1 cellular context compared by ENCODE assay signal in the genomic region with DNA sequence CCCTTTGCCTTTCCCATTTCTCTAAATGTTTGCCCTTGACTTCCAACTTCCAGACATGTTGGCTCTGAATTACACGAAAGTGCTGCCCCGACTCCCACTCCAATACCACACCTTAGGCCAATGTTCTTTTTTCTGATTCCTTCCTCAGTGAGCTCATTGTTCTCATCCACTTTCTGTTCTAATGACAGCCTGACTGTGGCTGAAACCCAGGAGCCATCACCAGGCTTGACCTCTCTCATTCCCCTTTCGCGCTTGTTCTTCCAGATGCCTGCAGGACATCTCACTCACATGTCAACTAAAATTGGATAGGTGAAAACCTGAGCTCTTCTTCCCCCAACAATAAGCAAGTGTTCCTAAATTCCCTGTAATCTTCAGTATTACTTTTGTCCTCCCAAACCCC.
TF ChIP-seq lines count a peak whose summit lies in the region.

No MANE protein-coding gene starts in this region.

TF ChIP-seq in GM23338, 12 proteins besides CTCF, POLR2A, EP300 and RAD21 (continued from another document):
- TF ChIP-seq, protein P1, sequence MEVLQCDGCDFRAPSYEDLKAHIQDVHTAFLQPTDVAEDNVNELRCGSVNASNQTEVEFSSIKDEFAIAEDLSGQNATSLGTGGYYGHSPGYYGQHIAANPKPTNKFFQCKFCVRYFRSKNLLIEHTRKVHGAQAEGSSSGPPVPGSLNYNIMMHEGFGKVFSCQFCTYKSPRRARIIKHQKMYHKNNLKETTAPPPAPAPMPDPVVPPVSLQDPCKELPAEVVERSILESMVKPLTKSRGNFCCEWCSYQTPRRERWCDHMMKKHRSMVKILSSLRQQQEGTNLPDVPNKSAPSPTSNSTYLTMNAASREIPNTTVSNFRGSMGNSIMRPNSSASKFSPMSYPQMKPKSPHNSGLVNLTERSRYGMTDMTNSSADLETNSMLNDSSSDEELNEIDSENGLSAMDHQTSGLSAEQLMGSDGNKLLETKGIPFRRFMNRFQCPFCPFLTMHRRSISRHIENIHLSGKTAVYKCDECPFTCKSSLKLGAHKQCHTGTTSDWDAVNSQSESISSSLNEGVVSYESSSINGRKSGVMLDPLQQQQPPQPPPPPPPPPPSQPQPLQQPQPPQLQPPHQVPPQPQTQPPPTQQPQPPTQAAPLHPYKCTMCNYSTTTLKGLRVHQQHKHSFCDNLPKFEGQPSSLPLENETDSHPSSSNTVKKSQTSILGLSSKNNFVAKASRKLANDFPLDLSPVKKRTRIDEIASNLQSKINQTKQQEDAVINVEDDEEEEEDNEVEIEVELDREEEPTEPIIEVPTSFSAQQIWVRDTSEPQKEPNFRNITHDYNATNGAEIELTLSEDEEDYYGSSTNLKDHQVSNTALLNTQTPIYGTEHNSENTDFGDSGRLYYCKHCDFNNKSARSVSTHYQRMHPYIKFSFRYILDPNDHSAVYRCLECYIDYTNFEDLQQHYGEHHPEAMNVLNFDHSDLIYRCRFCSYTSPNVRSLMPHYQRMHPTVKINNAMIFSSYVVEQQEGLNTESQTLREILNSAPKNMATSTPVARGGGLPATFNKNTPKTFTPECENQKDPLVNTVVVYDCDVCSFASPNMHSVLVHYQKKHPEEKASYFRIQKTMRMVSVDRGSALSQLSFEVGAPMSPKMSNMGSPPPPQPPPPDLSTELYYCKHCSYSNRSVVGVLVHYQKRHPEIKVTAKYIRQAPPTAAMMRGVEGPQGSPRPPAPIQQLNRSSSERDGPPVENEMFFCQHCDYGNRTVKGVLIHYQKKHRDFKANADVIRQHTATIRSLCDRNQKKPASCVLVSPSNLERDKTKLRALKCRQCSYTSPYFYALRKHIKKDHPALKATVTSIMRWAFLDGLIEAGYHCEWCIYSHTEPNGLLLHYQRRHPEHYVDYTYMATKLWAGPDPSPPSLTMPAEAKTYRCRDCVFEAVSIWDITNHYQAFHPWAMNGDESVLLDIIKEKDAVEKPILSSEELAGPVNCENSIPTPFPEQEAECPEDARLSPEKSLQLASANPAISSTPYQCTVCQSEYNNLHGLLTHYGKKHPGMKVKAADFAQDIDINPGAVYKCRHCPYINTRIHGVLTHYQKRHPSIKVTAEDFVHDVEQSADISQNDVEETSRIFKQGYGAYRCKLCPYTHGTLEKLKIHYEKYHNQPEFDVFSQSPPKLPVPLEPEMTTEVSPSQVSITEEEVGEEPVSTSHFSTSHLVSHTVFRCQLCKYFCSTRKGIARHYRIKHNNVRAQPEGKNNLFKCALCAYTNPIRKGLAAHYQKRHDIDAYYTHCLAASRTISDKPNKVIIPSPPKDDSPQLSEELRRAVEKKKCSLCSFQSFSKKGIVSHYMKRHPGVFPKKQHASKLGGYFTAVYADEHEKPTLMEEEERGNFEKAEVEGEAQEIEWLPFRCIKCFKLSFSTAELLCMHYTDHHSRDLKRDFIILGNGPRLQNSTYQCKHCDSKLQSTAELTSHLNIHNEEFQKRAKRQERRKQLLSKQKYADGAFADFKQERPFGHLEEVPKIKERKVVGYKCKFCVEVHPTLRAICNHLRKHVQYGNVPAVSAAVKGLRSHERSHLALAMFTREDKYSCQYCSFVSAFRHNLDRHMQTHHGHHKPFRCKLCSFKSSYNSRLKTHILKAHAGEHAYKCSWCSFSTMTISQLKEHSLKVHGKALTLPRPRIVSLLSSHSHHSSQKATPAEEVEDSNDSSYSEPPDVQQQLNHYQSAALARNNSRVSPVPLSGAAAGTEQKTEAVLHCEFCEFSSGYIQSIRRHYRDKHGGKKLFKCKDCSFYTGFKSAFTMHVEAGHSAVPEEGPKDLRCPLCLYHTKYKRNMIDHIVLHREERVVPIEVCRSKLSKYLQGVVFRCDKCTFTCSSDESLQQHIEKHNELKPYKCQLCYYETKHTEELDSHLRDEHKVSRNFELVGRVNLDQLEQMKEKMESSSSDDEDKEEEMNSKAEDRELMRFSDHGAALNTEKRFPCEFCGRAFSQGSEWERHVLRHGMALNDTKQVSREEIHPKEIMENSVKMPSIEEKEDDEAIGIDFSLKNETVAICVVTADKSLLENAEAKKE (CRISPR knock-in tag; IDR thresholded peaks at IDR 0.05): no peak
- TF ChIP-seq STAT1 (IDR thresholded peaks at IDR 0.05; ENCODE audit: unreplicated experiment) (no peak), EZH2phosphoT487 (IDR thresholded peaks at IDR 0.05; ENCODE audit: unreplicated experiment) (no peak), NANOG (IDR thresholded peaks at IDR 0.05; ENCODE audit: borderline replicate concordance) (no peak), EZH2 (IDR thresholded peaks at IDR 0.05; ENCODE audit: low read depth, unreplicated experiment) (no peak), JUNB (IDR thresholded peaks at IDR 0.05; ENCODE audit: unreplicated experiment) (no peak), ZNF331 (CRISPR knock-in tag; IDR thresholded peaks at IDR 0.05; ENCODE audit: low read depth) (no peak), CREB1 (CRISPR knock-in tag; IDR thresholded peaks at IDR 0.05; ENCODE audit: low read depth) (no peak)
